In the genomic region with DNA sequence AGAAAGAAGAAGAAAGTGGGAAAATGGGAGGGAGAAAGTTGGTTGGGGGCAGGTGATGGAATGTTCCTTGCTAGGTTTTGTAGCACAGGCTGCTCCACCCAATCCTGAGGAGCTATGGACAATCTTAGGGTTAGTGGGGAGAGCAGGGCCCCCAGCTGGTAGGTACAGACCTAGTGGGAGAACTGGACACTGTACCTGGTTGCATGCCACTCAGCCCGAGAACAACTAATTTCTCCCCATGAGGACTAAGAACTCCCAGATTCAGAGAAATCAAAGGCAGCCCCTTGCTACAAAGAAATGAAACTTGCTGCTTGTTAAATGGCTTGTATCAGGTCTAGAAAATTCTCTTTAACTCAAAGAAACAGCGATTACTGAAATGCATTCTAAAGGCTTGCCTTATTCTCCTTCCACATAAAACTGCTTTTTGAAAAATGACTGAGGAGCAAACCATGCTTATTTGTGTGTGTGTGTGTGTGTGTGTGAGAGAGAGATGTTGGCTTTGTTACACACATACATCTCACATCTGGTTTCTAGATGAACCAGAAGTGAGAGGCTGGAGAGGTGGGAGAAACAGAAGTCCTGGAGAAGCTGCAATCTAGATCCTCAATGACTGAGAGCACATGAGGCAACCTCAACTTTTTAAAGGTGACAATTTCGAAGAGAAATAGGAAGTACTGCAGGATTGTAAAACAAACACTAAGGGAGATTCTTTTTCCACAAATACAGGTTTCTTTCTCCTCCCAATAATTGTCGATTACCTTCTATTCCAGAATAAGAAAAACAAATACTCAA, we compare ENCODE assay signal across 15 cellular contexts. TPM values are rescaled to one million over a fixed set of nuclear protein-coding genes. Genes with fewer than 3 reads are reported as not detected.
DNase-seq lines count a peak whose midpoint lies in the region; ATAC-seq and TF ChIP-seq lines count a peak whose summit lies in the region.
"Had no signal": no experiment of that assay in that cellular context is flagged by ENCODE, and none has a peak within 500 bp of the region (broad histone marks: within the 10 kb centered on the region; RNA-seq: fewer than 3 reads in every experiment).

No MANE protein-coding gene starts in this region.

- no peaks in the 10 kb centered on the region for H3K27me3 Mint-ChIP-seq in effector memory CD8-positive, alpha-beta T cell

- no peak overlapping the region for H2BK5ac ChIP-seq in trophoblast cell (ENCODE audit: low read depth, low read length, poor library complexity)

- peaks cover 2% of the 10 kb centered on the region for H3K79me1 ChIP-seq in trophoblast cell (ENCODE audit: low read length)

- H3K27me3 ChIP-seq in trophoblast cell (ENCODE audit: insufficient read depth, low read length) = no peaks in the 10 kb centered on the region
- no peaks in the 10 kb centered on the region for H3K27me3 ChIP-seq in smooth muscle cell (ENCODE audit: low read depth)

- peak; percentile 21 to 49 for DNase-seq in AML-193 (lab: John Stamatoyannopoulos, UW)
- peak; percentile 49 for DNase-seq in GF-D8 (lab: John Stamatoyannopoulos, UW)
- DNase-seq in OCI-M1 (lab: John Stamatoyannopoulos, UW) = peak; percentile 70
- DNase-seq in effector memory CD8-positive, alpha-beta T cell = no peak
- DNase-seq in cerebellar nuclear complex (lab: John Stamatoyannopoulos, UW) = no peak
- no peak for DNase-seq in trophoblast cell
- no peak for DNase-seq in smooth muscle cell (lab: John Stamatoyannopoulos, UW; ENCODE audit: unreplicated experiment)
- DNase-seq in NCI-H1694 (lab: John Stamatoyannopoulos, UW) = no peak
- DNase-seq: activated effector memory CD4-positive, alpha-beta T cell treated with Interleukin-2 at 50 U/mL for 16 hours; NCI-H1092; NCI-H510A; Right ventricle myocardium superior; stimulated activated CD4-positive, alpha-beta T cell treated with anti-CD3 and anti-CD28 coated beads, Interleukin-1b, Interleukin-23, amount 100 ng/mL, for 48 hours; WERI-Rb-1 had no signal

- H2AFZ ChIP-seq in trophoblast cell (ENCODE audit: insufficient read depth, low read length, poor library complexity) (no peak overlapping the region), smooth muscle cell (ENCODE audit: low read depth) (no peak overlapping the region)

- H3K4me1 Mint-ChIP-seq in effector memory CD8-positive, alpha-beta T cell (ENCODE audit: low read depth in 2 of 2) = peaks cover 73 to 92% of the 10 kb centered on the region in 2 donors

- no peak overlapping the region for H3K23ac ChIP-seq in trophoblast cell (ENCODE audit: low read length)

- no peak overlapping the region for H3K18ac ChIP-seq in trophoblast cell (ENCODE audit: low read length)

- H4K20me1 ChIP-seq in smooth muscle cell (ENCODE audit: low read depth) = no peaks in the 10 kb centered on the region

- H3K14ac ChIP-seq in trophoblast cell (ENCODE audit: low read length) = no peak overlapping the region

- peak; percentile 9 for ATAC-seq in effector memory CD8-positive, alpha-beta T cell (replicated peaks)

- H4K12ac ChIP-seq in trophoblast cell (ENCODE audit: low read depth, low read length) = no peak overlapping the region

- H2AK5ac ChIP-seq in trophoblast cell (ENCODE audit: low read length) = no peak overlapping the region

- H3K9me3 Mint-ChIP-seq in effector memory CD8-positive, alpha-beta T cell = no peaks in the 10 kb centered on the region

- H3K36me3 Mint-ChIP-seq in effector memory CD8-positive, alpha-beta T cell (ENCODE audit: insufficient read depth) = peaks cover 35% of the 10 kb centered on the region

- peaks cover 6% of the 10 kb centered on the region in 2 experiments for H3K4me1 ChIP-seq in trophoblast cell (ENCODE audit: control insufficient read depth in 1 of 2, insufficient read depth in 2 of 2, low read length in 2 of 2)
- no peaks in the 10 kb centered on the region for H3K4me1 ChIP-seq in smooth muscle cell (ENCODE audit: low read depth)

- H2BK12ac ChIP-seq in trophoblast cell (ENCODE audit: low read length) = no peak overlapping the region

- peak overlapping the region; percentile 95 to 98 for H3K27ac Mint-ChIP-seq in effector memory CD8-positive, alpha-beta T cell

- H3K4me2 ChIP-seq in trophoblast cell (ENCODE audit: low read length) (no peak overlapping the region), smooth muscle cell (no peak overlapping the region)

- peak overlapping the region; percentile 42 to 83 for H3K4me3 Mint-ChIP-seq in effector memory CD8-positive, alpha-beta T cell

- no peak overlapping the region for H3K27ac ChIP-seq in trophoblast cell (ENCODE audit: low read depth, low read length)
- no peak overlapping the region for H3K27ac ChIP-seq in smooth muscle cell (ENCODE audit: low read depth)
- H3K27ac ChIP-seq: WERI-Rb-1 had no signal

- H3K9me3 ChIP-seq in trophoblast cell (ENCODE audit: insufficient read depth, low read depth, low read length) (no peaks in the 10 kb centered on the region), smooth muscle cell (replicated peaks; ENCODE audit: low read depth) (no peaks in the 10 kb centered on the region)

- no peak overlapping the region for H2BK120ac ChIP-seq in trophoblast cell (ENCODE audit: insufficient read depth, low read length, poor library complexity)

- no peak overlapping the region for H4K91ac ChIP-seq in trophoblast cell (ENCODE audit: low read depth, low read length)

- no peaks in the 10 kb centered on the region for H3F3A ChIP-seq in smooth muscle cell (ENCODE audit: low read depth)

- H4K8ac ChIP-seq in trophoblast cell (ENCODE audit: low read depth, low read length) = no peak overlapping the region

- H3K4ac ChIP-seq in trophoblast cell (ENCODE audit: low read depth, low read length) = no peak overlapping the region

- H3K79me2 ChIP-seq in trophoblast cell (ENCODE audit: control insufficient read depth, insufficient read depth, low read length, poor library complexity) (peaks cover 2% of the 10 kb centered on the region), smooth muscle cell (ENCODE audit: low read depth) (no peaks in the 10 kb centered on the region)

- H3K4me3 ChIP-seq in trophoblast cell (ENCODE audit: low read depth, low read length) (no peak overlapping the region), smooth muscle cell (no peak overlapping the region)

- WGBS in trophoblast cell (ENCODE audit: extremely low coverage, insufficient coverage, insufficient read length) = no CpG with 5 or more reads among the region's 4 CpGs
- 89% methylated on average over 4 of the region's 4 CpGs for WGBS in smooth muscle cell (ENCODE audit: low lambda C conversion rate)

- H3K9ac ChIP-seq in trophoblast cell (ENCODE audit: low read length) (no peak overlapping the region), smooth muscle cell (ENCODE audit: low read depth) (no peak overlapping the region)

- TF ChIP-seq CTCF in smooth muscle cell (IDR thresholded peaks at IDR 0.05; ENCODE audit: borderline replicate concordance, insufficient read depth, poor library complexity, severe bottlenecking) = no peak

- H3K36me3 ChIP-seq in trophoblast cell (ENCODE audit: control insufficient read depth in 1 of 2, insufficient read depth in 2 of 2, low read length in 2 of 2) = no peaks in the 10 kb centered on the region
- no peaks in the 10 kb centered on the region for H3K36me3 ChIP-seq in smooth muscle cell (ENCODE audit: low read depth)
- H3K36me3 ChIP-seq: WERI-Rb-1 had no signal

RNA-seq across cellular contexts. Expression of a gene that starts 28.9 kb away (rescaled TPM):
- 58.3 and 63.0 TPM in 2 replicates for polyA plus RNA-seq in trophoblast cell (2013)
- 0.22 TPM in 1 of 2 replicates, not detected in the other for total RNA-seq in smooth muscle cell
- polyA plus RNA-seq in smooth muscle cell = 0.06 and 0.07 TPM in 2 replicates
- total RNA-seq: fibroblast of lung had no signal
- polyA plus RNA-seq: fibroblast of lung had no signal

Comparison
In these comparisons a context has a peak if more than half of its experiments do, and no peak if none do; other contexts are left out.
1. DNase-seq: peak in AML-193 (2 of 2), GF-D8 (single experiment) and OCI-M1 (single experiment); none in effector memory CD8-positive, alpha-beta T cell (0 of 3), cerebellar nuclear complex (0 of 2), trophoblast cell (0 of 2), smooth muscle cell (single experiment) and NCI-H1694 (single experiment).